In genomic region chr18:79570266-79571201, GRCh38 we compare ENCODE assay signal across 9 cellular contexts.
DNase-seq lines count a peak whose midpoint lies in the region; ATAC-seq and TF ChIP-seq lines count a peak whose summit lies in the region.
"Had no signal": no experiment of that assay in that cellular context is flagged by ENCODE, and none has a peak within 500 bp of the region (broad histone marks: within the 10 kb centered on the region; RNA-seq: fewer than 3 reads in every experiment).

No MANE protein-coding gene starts in this region.

- H3K27me3 Mint-ChIP-seq in glutamatergic neuron (ENCODE audit: unreplicated experiment) = peaks cover 3% of the 10 kb centered on the region

- peak overlapping the region; percentile 26 for H3K27ac ChIP-seq in RWPE2 (ENCODE audit: poor library complexity, severe bottlenecking)
- H3K27ac ChIP-seq in uterus = no peak overlapping the region
- H3K27ac ChIP-seq: KMS-11 had no signal

- no peak overlapping the region for H3K27ac Mint-ChIP-seq in glutamatergic neuron (ENCODE audit: unreplicated experiment)

- no peak overlapping the region for H3K4me3 Mint-ChIP-seq in glutamatergic neuron (ENCODE audit: unreplicated experiment)

- H3K36me3 Mint-ChIP-seq in glutamatergic neuron (ENCODE audit: unreplicated experiment) = peaks cover 18% of the 10 kb centered on the region

- H3K4me1 Mint-ChIP-seq in glutamatergic neuron (ENCODE audit: low read depth, unreplicated experiment) = peaks cover 13% of the 10 kb centered on the region

- H3K4me1 ChIP-seq in RWPE2 (ENCODE audit: insufficient read depth, poor library complexity, severe bottlenecking) (peaks cover 28% of the 10 kb centered on the region), uterus (no peaks in the 10 kb centered on the region)

- TF ChIP-seq CTCF in RWPE2 (IDR thresholded peaks at IDR 0.05; ENCODE audit: poor library complexity, severe bottlenecking) (no peak), glutamatergic neuron (IDR thresholded peaks at IDR 0.05; ENCODE audit: partially characterized antibody, unreplicated experiment) (no peak), uterus (IDR thresholded peaks at IDR 0.05) (no peak)

- H3K27me3 ChIP-seq in RWPE2 (ENCODE audit: insufficient read depth, poor library complexity, severe bottlenecking) (no peaks in the 10 kb centered on the region), uterus (no peaks in the 10 kb centered on the region)

- DNase-seq in stimulated activated CD4-positive, alpha-beta T cell treated with anti-CD3 and anti-CD28 coated beads, Interleukin-1b, Interleukin-23, amount 100 ng/mL, for 48 hours = peak; percentile 22
- DNase-seq in stimulated activated CD4-positive, alpha-beta T cell treated with anti-CD3 and anti-CD28 coated beads, Interleukin-4, amount 100 ng/mL, for 1 hour = no peak
- peak; percentile 58 for DNase-seq in RWPE2 (ENCODE audit: low spot score)
- peak; percentile 3 for DNase-seq in glutamatergic neuron
- DNase-seq in uterus = peak; percentile 12 to 21
- DNase-seq in C1 segment of cervical spinal cord (lab: John Stamatoyannopoulos, UW) = no peak

- TF ChIP-seq POLR2A in uterus (IDR thresholded peaks at IDR 0.05) = no peak

- H3K4me3 ChIP-seq in RWPE2 (ENCODE audit: severe bottlenecking) (no peak overlapping the region), uterus (no peak overlapping the region)

- H3K36me3 ChIP-seq in RWPE2 (ENCODE audit: low read depth) = no peaks in the 10 kb centered on the region
- H3K36me3 ChIP-seq in uterus = no peaks in the 10 kb centered on the region

- peak; percentile 66 for ATAC-seq in RWPE2 (ENCODE audit: low read depth)
- no peak for ATAC-seq in HG03520 (IDR thresholded peaks at IDR 0.05; ENCODE audit: unreplicated experiment)
- ATAC-seq in GM21515 (IDR thresholded peaks at IDR 0.05; ENCODE audit: unreplicated experiment) = no peak

- intact Hi-C loops in uterus (cut with DNase I; ENCODE audit: low total_unique reads) = no loop called here

- H3K9me3 ChIP-seq in RWPE2 (ENCODE audit: severe bottlenecking) = peaks cover 8% of the 10 kb centered on the region
- H3K9me3 ChIP-seq in uterus = peaks cover 0 to 5% of the 10 kb centered on the region in 2 donors

- peaks cover 11% of the 10 kb centered on the region for H3K9me3 Mint-ChIP-seq in glutamatergic neuron (ENCODE audit: unreplicated experiment)

Comparison
In these comparisons a context has a peak if more than half of its experiments do, and no peak if none do; other contexts are left out.
1. DNase-seq: peak in stimulated activated CD4-positive, alpha-beta T cell treated with anti-CD3 and anti-CD28 coated beads, Interleukin-1b, Interleukin-23, amount 100 ng/mL, for 48 hours (single experiment), RWPE2 (single experiment), glutamatergic neuron (single experiment) and uterus (2 of 2); none in stimulated activated CD4-positive, alpha-beta T cell treated with anti-CD3 and anti-CD28 coated beads, Interleukin-4, amount 100 ng/mL, for 1 hour (single experiment) and C1 segment of cervical spinal cord (0 of 14).